Comparison of ENCODE assay signal across 18 cellular contexts in genomic region chr20:15700147-15700765, GRCh38.
DNase-seq lines count a peak whose midpoint lies in the region; ATAC-seq and TF ChIP-seq lines count a peak whose summit lies in the region.
"Had no signal": no experiment of that assay in that cellular context is flagged by ENCODE, and none has a peak within 500 bp of the region (broad histone marks: within the 10 kb centered on the region; RNA-seq: fewer than 3 reads in every experiment).

No MANE protein-coding gene starts in this region.

- H3K23ac ChIP-seq in mesenchymal stem cell (ENCODE audit: low read length in 2 of 2), result no peak overlapping the region

- H2BK12ac ChIP-seq in mesenchymal stem cell (ENCODE audit: low read length in 2 of 2), result no peak overlapping the region

- H3K14ac ChIP-seq in mesenchymal stem cell (ENCODE audit: low read length in 2 of 2), result no peak overlapping the region

- ATAC-seq in left lung, result no peak
- ATAC-seq: activated CD4-positive, CD25-positive, alpha-beta regulatory T cell treated with anti-CD3 and anti-CD28 coated beads, Interleukin-2, amount 50 U/mL, for 24 hours; activated CD8-positive, alpha-beta memory T cell treated with anti-CD3 and anti-CD28 coated beads, Interleukin-2, amount 10 ng/mL, durations not matched to agents 7 days and 5 days had no signal

- intact Hi-C loops in left lung (cut with DNase I), result no loop called here

- no peak overlapping the region for H2BK15ac ChIP-seq in mesenchymal stem cell (ENCODE audit: low read depth, poor library complexity, severe bottlenecking)

- H3K4ac ChIP-seq in mesenchymal stem cell (ENCODE audit: low read depth in 1 of 2, low read length in 2 of 2), result no peak overlapping the region

- H2BK5ac ChIP-seq in mesenchymal stem cell (ENCODE audit: low read depth, low read length, poor library complexity, severe bottlenecking), result no peak overlapping the region

- H3K9ac ChIP-seq in mesenchymal stem cell (ENCODE audit: low read length), result no peak overlapping the region

- no peak for TF ChIP-seq CTCF in BE2C (IDR thresholded peaks at IDR 0.05; ENCODE audit: low read depth, low read length)
- TF ChIP-seq CTCF in choroid plexus epithelial cell (conservative IDR thresholded peaks at IDR 0.05; ENCODE audit: low read depth, low read length), result no peak
- TF ChIP-seq CTCF in left lung (IDR thresholded peaks at IDR 0.05), result no peak

- no peak overlapping the region for H2AFZ ChIP-seq in mesenchymal stem cell (ENCODE audit: low read depth, low read length)

- H3K27me3 ChIP-seq in BE2C, result no peaks in the 10 kb centered on the region
- H3K27me3 ChIP-seq in mesenchymal stem cell (ENCODE audit: control insufficient read depth in 1 of 2, insufficient read depth in 1 of 2, low read length in 2 of 2), result no peaks in the 10 kb centered on the region
- no peaks in the 10 kb centered on the region for H3K27me3 ChIP-seq in left lung
- H3K27me3 ChIP-seq: SJCRH30, stomach had no signal

- DNase-seq in BE2C, result peak; percentile 55
- DNase-seq in NCI-H1694 treated with DMSO at 0.1 percent for 48 hours (lab: John Stamatoyannopoulos, UW), result peak; percentile 30
- DNase-seq in choroid plexus epithelial cell (ENCODE audit: low read depth), result peak; percentile 11
- no peak for DNase-seq in mesenchymal stem cell
- no peak for DNase-seq in activated CD4-positive, alpha-beta T cell treated with anti-CD3 and anti-CD28 coated beads for 4 hours
- DNase-seq in NCI-H1436 (lab: John Stamatoyannopoulos, UW), result no peak
- DNase-seq in left lung, result no peak
- DNase-seq in SIG-M5 (lab: John Stamatoyannopoulos, UW), result no peak
- DNase-seq: activated CD8-positive, alpha-beta memory T cell treated with anti-CD3 and anti-CD28 coated beads, Interleukin-2, amount 10 ng/mL, durations not matched to agents 7 days and 5 days; activated effector memory CD4-positive, alpha-beta T cell treated with Interleukin-2 at 50 U/mL for 16 hours; aorta; CD4-positive, alpha-beta memory T cell; DND-41; NCI-H2081; stomach had no signal

- H3K9me3 ChIP-seq in BE2C (no peaks in the 10 kb centered on the region), mesenchymal stem cell (ENCODE audit: control insufficient read depth, low read length) (no peaks in the 10 kb centered on the region), left lung (peaks cover 0 to 1% of the 10 kb centered on the region in 2 donors)
- H3K9me3 ChIP-seq: SJCRH30, stomach had no signal

- no peak overlapping the region for H3K27ac ChIP-seq in mesenchymal stem cell (ENCODE audit: low read length, poor library complexity, severe bottlenecking)
- H3K27ac ChIP-seq in left lung, result no peak overlapping the region
- H3K27ac ChIP-seq: coronary artery, SJCRH30, stomach had no signal

- no peaks in the 10 kb centered on the region for H3K4me1 ChIP-seq in BE2C
- H3K4me1 ChIP-seq in mesenchymal stem cell (ENCODE audit: control insufficient read depth, insufficient read depth, low read depth, low read length), result peaks cover 1% of the 10 kb centered on the region
- no peaks in the 10 kb centered on the region for H3K4me1 ChIP-seq in left lung
- H3K4me1 ChIP-seq: SJCRH30, stomach had no signal

- H3K79me1 ChIP-seq in mesenchymal stem cell (replicated peaks; ENCODE audit: low read length, poor library complexity, severe bottlenecking), result no peaks in the 10 kb centered on the region

- no peak overlapping the region for H2AK5ac ChIP-seq in mesenchymal stem cell (ENCODE audit: low read length, severe bottlenecking)

- no peak overlapping the region for H2BK120ac ChIP-seq in mesenchymal stem cell (ENCODE audit: low read depth, low read length)

- no peak overlapping the region for H3K18ac ChIP-seq in mesenchymal stem cell (ENCODE audit: low read depth in 1 of 2, low read length in 2 of 2)

- peak overlapping the region; percentile 72 for H3K4me3 ChIP-seq in BE2C (ENCODE audit: low read depth, low read length)
- H3K4me3 ChIP-seq in choroid plexus epithelial cell (ENCODE audit: low read depth, low read length), result peak overlapping the region; percentile 38
- H3K4me3 ChIP-seq in mesenchymal stem cell (ENCODE audit: insufficient read depth in 1 of 2, low read depth in 1 of 2, low read length in 2 of 2), result no peak overlapping the region
- no peak overlapping the region for H3K4me3 ChIP-seq in left lung
- H3K4me3 ChIP-seq: coronary artery, SJCRH30, stomach had no signal

- 85% methylated on average over 14 of the region's 16 CpGs for WGBS in mesenchymal stem cell

- H3K36me3 ChIP-seq in BE2C, result no peaks in the 10 kb centered on the region
- H3K36me3 ChIP-seq in mesenchymal stem cell (ENCODE audit: control insufficient read depth in 1 of 2, insufficient read depth in 2 of 2, low read depth in 1 of 2, low read length in 2 of 2), result no peaks in the 10 kb centered on the region
- H3K36me3 ChIP-seq in left lung, result no peaks in the 10 kb centered on the region
- H3K36me3 ChIP-seq: SJCRH30, stomach had no signal

- no peak overlapping the region for H4K8ac ChIP-seq in mesenchymal stem cell (ENCODE audit: low read length)

- H3K4me2 ChIP-seq in mesenchymal stem cell (ENCODE audit: low read length, poor library complexity, severe bottlenecking), result no peak overlapping the region

- peak overlapping the region; percentile 39 for H4K91ac ChIP-seq in mesenchymal stem cell (ENCODE audit: low read length)

Comparison
In these comparisons a context has a peak if more than half of its experiments do, and no peak if none do; other contexts are left out.
1. DNase-seq: peak in BE2C (single experiment), NCI-H1694 treated with DMSO at 0.1 percent for 48 hours (single experiment) and choroid plexus epithelial cell (single experiment); none in mesenchymal stem cell (single experiment), activated CD4-positive, alpha-beta T cell treated with anti-CD3 and anti-CD28 coated beads for 4 hours (0 of 2), NCI-H1436 (single experiment), left lung (0 of 2) and SIG-M5 (single experiment).
2. H3K4me3 ChIP-seq: peak in BE2C (single experiment) and choroid plexus epithelial cell (single experiment); none in mesenchymal stem cell (0 of 2) and left lung (0 of 2).